In genomic region chr17:68035523-68036303, GRCh38 we compare ENCODE assay signal across 1 cellular context.
TF ChIP-seq lines count a peak whose summit lies in the region.

Gene KPNA2, plus strand, starts transcription at chr17:68035735. Its CDS starts 1,398 bp downstream, at chr17:68037133.

TF ChIP-seq in HepG2, 621 proteins besides CTCF, POLR2A, EP300 and RAD21 (continued from another document and continues in another):
- TF ChIP-seq ASH2L (IDR thresholded peaks at IDR 0.05; ENCODE audit: insufficient read length, low read depth, low read length) (peak; percentile 97), ZNF605 (CRISPR knock-in tag; IDR thresholded peaks at IDR 0.05) (peak; percentile 88), ZNF136 (CRISPR knock-in tag; IDR thresholded peaks at IDR 0.05; ENCODE audit: low read depth) (peak; percentile 86), ZMYM2 (CRISPR knock-in tag; IDR thresholded peaks at IDR 0.05) (no peak), SP1 (IDR thresholded peaks at IDR 0.05) (peak; percentile 64; the same call in 1 of the 2 replicates), SP1 (CRISPR knock-in tag; IDR thresholded peaks at IDR 0.05) (no peak; the same call in none of the 2 replicates), ZNF292 (CRISPR knock-in tag; IDR thresholded peaks at IDR 0.05; ENCODE audit: borderline replicate concordance, low read depth) (peak; percentile 68), RFX5 (IDR thresholded peaks at IDR 0.05; ENCODE audit: low read depth, low read length) (0 out of 2 replicates have a peak, but pooled peaks have one; percentile 45), IRX3 (CRISPR knock-in tag; IDR thresholded peaks at IDR 0.05; ENCODE audit: borderline replicate concordance, low read depth) (peak; percentile 91), ZNF382 (CRISPR knock-in tag; IDR thresholded peaks at IDR 0.05; ENCODE audit: borderline replicate concordance) (no peak), PBX3 (CRISPR knock-in tag; IDR thresholded peaks at IDR 0.05; ENCODE audit: borderline replicate concordance) (no peak; the same call in 1 of the 2 replicates), ZFP41 (CRISPR knock-in tag; IDR thresholded peaks at IDR 0.05; ENCODE audit: borderline replicate concordance) (peak; percentile 81; the same call in 1 of the 2 replicates), CENPBD1 (CRISPR knock-in tag; IDR thresholded peaks at IDR 0.05; ENCODE audit: borderline replicate concordance, low read depth) (no peak), ZNF678 (CRISPR knock-in tag; IDR thresholded peaks at IDR 0.05) (no peak; the same call in 1 of the 2 replicates), MAFG (CRISPR knock-in tag; IDR thresholded peaks at IDR 0.05) (no peak), RBM22 (optimal IDR thresholded peaks at IDR 0.05; ENCODE audit: low read length) (peak; percentile 87), KAT7 (CRISPR knock-in tag; IDR thresholded peaks at IDR 0.05; ENCODE audit: borderline replicate concordance) (peak; percentile 91; the same call in 1 of the 2 replicates), ZNF713 (CRISPR knock-in tag; IDR thresholded peaks at IDR 0.05) (peak; percentile 20; the same call in 1 of the 2 replicates), TOE1 (CRISPR knock-in tag; IDR thresholded peaks at IDR 0.05) (peak; percentile 38; the same call in 1 of the 2 replicates), ISL2 (CRISPR knock-in tag; IDR thresholded peaks at IDR 0.05) (peak; percentile 70; the same call in 1 of the 2 replicates), ZNF562 (CRISPR knock-in tag; IDR thresholded peaks at IDR 0.05; ENCODE audit: borderline replicate concordance) (no peak), ZNF704 (CRISPR knock-in tag; IDR thresholded peaks at IDR 0.05; ENCODE audit: borderline replicate concordance) (peak; percentile 93), MED1 (CRISPR knock-in tag; IDR thresholded peaks at IDR 0.05) (peak; percentile 75; the same call in 1 of the 2 replicates), GZF1 (CRISPR knock-in tag; IDR thresholded peaks at IDR 0.05) (peak; percentile 89), CSRNP2 (CRISPR knock-in tag; conservative IDR thresholded peaks at IDR 0.05; ENCODE audit: low read depth) (0 out of 2 replicates have a peak, but pooled peaks have one; percentile 68), SP5 (CRISPR knock-in tag; IDR thresholded peaks at IDR 0.05; ENCODE audit: borderline replicate concordance, low read depth) (0 out of 2 replicates have a peak, but pooled peaks have one; percentile 5), GABPA (IDR thresholded peaks at IDR 0.05; ENCODE audit: low read depth, low read length) (no peak), GABPA (CRISPR knock-in tag; IDR thresholded peaks at IDR 0.05; ENCODE audit: low read depth) (no peak), THRA (CRISPR knock-in tag; IDR thresholded peaks at IDR 0.05; ENCODE audit: borderline replicate concordance) (no peak), CREBL2 (CRISPR knock-in tag; IDR thresholded peaks at IDR 0.05; ENCODE audit: borderline replicate concordance) (peak; percentile 93), ZNF12 (CRISPR knock-in tag; IDR thresholded peaks at IDR 0.05) (0 out of 2 replicates have a peak, but pooled peaks have one; percentile 62), CENPT (CRISPR knock-in tag; IDR thresholded peaks at IDR 0.05; ENCODE audit: low read depth) (peak; percentile 93), NFYB (CRISPR knock-in tag; IDR thresholded peaks at IDR 0.05) (peak; percentile 90), ZSCAN12 (CRISPR knock-in tag; IDR thresholded peaks at IDR 0.05) (0 out of 2 replicates have a peak, but pooled peaks have one; percentile 30), KDM4B (CRISPR knock-in tag; IDR thresholded peaks at IDR 0.05) (peak; percentile 78; the same call in 1 of the 2 replicates), REPIN1 (CRISPR knock-in tag; IDR thresholded peaks at IDR 0.05; ENCODE audit: borderline replicate concordance, low read depth) (peak; percentile 84; the same call in 1 of the 2 replicates), EED (CRISPR knock-in tag; IDR thresholded peaks at IDR 0.05) (peak; percentile 97), ZNF83 (CRISPR knock-in tag; IDR thresholded peaks at IDR 0.05; ENCODE audit: borderline replicate concordance) (peak; percentile 87; the same call in 1 of the 2 replicates), E2F1 (CRISPR knock-in tag; IDR thresholded peaks at IDR 0.05) (peak; percentile 69; the same call in 1 of the 2 replicates), SKIL (CRISPR knock-in tag; IDR thresholded peaks at IDR 0.05; ENCODE audit: borderline replicate concordance) (peak; percentile 70), ZNF3 (CRISPR knock-in tag; IDR thresholded peaks at IDR 0.05) (peak; percentile 37; the same call in 1 of the 2 replicates), ZNF567 (CRISPR knock-in tag; IDR thresholded peaks at IDR 0.05; ENCODE audit: borderline replicate concordance) (no peak), ZNF800 (CRISPR knock-in tag; IDR thresholded peaks at IDR 0.05) (peak; percentile 49; the same call in 1 of the 2 replicates), ZNF629 (CRISPR knock-in tag; conservative IDR thresholded peaks at IDR 0.05) (peak; percentile 52; the same call in 1 of the 2 replicates), AFF4 (CRISPR knock-in tag; IDR thresholded peaks at IDR 0.05) (peak; percentile 63; the same call in 1 of the 2 replicates), GMEB2 (CRISPR knock-in tag; IDR thresholded peaks at IDR 0.05; ENCODE audit: low read depth) (no peak)
